10 cellular contexts compared by ENCODE assay signal in genomic region chr1:112702420-112703261, GRCh38. TPM values are rescaled to one million over a fixed set of nuclear protein-coding genes. Genes with fewer than 3 reads are reported as not detected.
DNase-seq lines count a peak whose midpoint lies in the region; ATAC-seq, FAIRE-seq and TF ChIP-seq lines count a peak whose summit lies in the region.
"Had no signal": no experiment of that assay in that cellular context is flagged by ENCODE, and none has a peak within 500 bp of the region (broad histone marks: within the 10 kb centered on the region; RNA-seq: fewer than 3 reads in every experiment).

No MANE protein-coding gene starts in this region.

- no peaks in the 10 kb centered on the region for H3K27me3 ChIP-seq in CD4-positive, alpha-beta T cell (ENCODE audit: control insufficient read depth, insufficient read depth, low read length)
- no peaks in the 10 kb centered on the region for H3K27me3 ChIP-seq in Peyer's patch

- CTCF ChIA-PET in CD4-positive, alpha-beta T cell (lab: Charles Lee): interaction anchor here (1.8 kb wide), 1 partner anchor 13 kb away, joined by 6 read pairs; the partner anchor contains the start of gene PPM1J
- CTCF ChIA-PET in WTC11 (lab: Charles Lee): interaction anchor here (1.5 kb wide), 1 partner anchor 30 kb away, joined by 3 read pairs; no protein-coding TSS in a partner anchor

- peaks cover 16 to 80% (median 24%) of the 10 kb centered on the region in 4 donors for H3K4me1 ChIP-seq in Peyer's patch

- DNase-seq in CD4-positive, alpha-beta T cell: no peak
- DNase-seq in Peyer's patch: peak in 1 of 3 donors; percentile 42
- DNase-seq in glutamatergic neuron: peak; percentile 11
- DNase-seq in putamen (ENCODE audit: low spot score): peak; percentile 13
- DNase-seq in DMS53 (lab: John Stamatoyannopoulos, UW): no peak
- no peak for DNase-seq in urothelium cell line (ENCODE audit: low spot score)
- no peak for DNase-seq in NCI-H2029 treated with DMSO at 0.1 percent for 48 hours (lab: John Stamatoyannopoulos, UW)
- DNase-seq in WTC11 (ENCODE audit: low spot score): no peak
- DNase-seq: kidney glomerular epithelial cell, NCI-H2227 treated with DMSO at 0.1 percent for 48 hours had no signal

- intact Hi-C loops in CD4-positive, alpha-beta T cell (cut with DNase I, micrococcal nuclease): no loop called here

- no peak overlapping the region for H3K27ac ChIP-seq in CD4-positive, alpha-beta T cell (ENCODE audit: low read depth, low read length)
- peak overlapping the region in 3 of 4 donors; percentile 11 to 100 (median 93) for H3K27ac ChIP-seq in Peyer's patch

- peaks cover 32% of the 10 kb centered on the region for H3K36me3 Mint-ChIP-seq in CD4-positive, alpha-beta T cell (ENCODE audit: low read depth)
- H3K36me3 Mint-ChIP-seq in glutamatergic neuron (ENCODE audit: unreplicated experiment) (peaks cover 7% of the 10 kb centered on the region), WTC11 (peaks cover 39% of the 10 kb centered on the region)

- H3K9me3 ChIP-seq in CD4-positive, alpha-beta T cell (ENCODE audit: control insufficient read depth, low read length): no peaks in the 10 kb centered on the region
- no peaks in the 10 kb centered on the region for H3K9me3 ChIP-seq in Peyer's patch

- H3K4me3 ChIP-seq in Peyer's patch: no peak overlapping the region

- H3K4me1 Mint-ChIP-seq in CD4-positive, alpha-beta T cell (ENCODE audit: low read depth): peaks cover 66% of the 10 kb centered on the region
- H3K4me1 Mint-ChIP-seq in glutamatergic neuron (ENCODE audit: low read depth, unreplicated experiment): peaks cover 29% of the 10 kb centered on the region
- peaks cover 86% of the 10 kb centered on the region for H3K4me1 Mint-ChIP-seq in WTC11

- TF ChIP-seq POLR2A in Peyer's patch (IDR thresholded peaks at IDR 0.05): no peak

- no peak for ATAC-seq in CD4-positive, alpha-beta T cell (ENCODE audit: poor library complexity)
- no peak for ATAC-seq in WTC11

- POLR2A ChIA-PET in CD4-positive, alpha-beta T cell (lab: Charles Lee): interaction anchor here (1.1 to 4.4 kb wide), 5 partner anchors 8 to 83 kb away, joined by 3 to 46 read pairs (median 4); partner anchors contain the start of genes CAPZA1, MOV10 and PPM1J
- POLR2A ChIA-PET in WTC11 (lab: Charles Lee): interaction anchor here (1.4 kb wide), 1 partner anchor 28 kb away, joined by 7 read pairs; the partner anchor contains the start of gene MOV10

- no peaks in the 10 kb centered on the region for H3K9me3 Mint-ChIP-seq in CD4-positive, alpha-beta T cell
- H3K9me3 Mint-ChIP-seq in glutamatergic neuron (ENCODE audit: unreplicated experiment) (peaks cover 10% of the 10 kb centered on the region), WTC11 (no peaks in the 10 kb centered on the region)

- no peak for TF ChIP-seq CTCF in CD4-positive, alpha-beta T cell (IDR thresholded peaks at IDR 0.05)
- TF ChIP-seq CTCF in Peyer's patch (IDR thresholded peaks at IDR 0.05) (no peak), glutamatergic neuron (IDR thresholded peaks at IDR 0.05; ENCODE audit: partially characterized antibody, unreplicated experiment) (no peak), WTC11 (IDR thresholded peaks at IDR 0.05) (no peak)

- H3K27me3 Mint-ChIP-seq in CD4-positive, alpha-beta T cell: no peaks in the 10 kb centered on the region
- H3K27me3 Mint-ChIP-seq in glutamatergic neuron (ENCODE audit: unreplicated experiment): peaks cover 10% of the 10 kb centered on the region
- peaks cover 32% of the 10 kb centered on the region for H3K27me3 Mint-ChIP-seq in WTC11 (ENCODE audit: low read depth)

- no peak for FAIRE-seq in urothelium cell line (lab: Jason Lieb, UNC)

- peak overlapping the region; percentile 26 for H3K4me3 Mint-ChIP-seq in CD4-positive, alpha-beta T cell
- H3K4me3 Mint-ChIP-seq in glutamatergic neuron (ENCODE audit: unreplicated experiment) (peak overlapping the region; percentile 22), WTC11 (no peak overlapping the region)

- peaks cover 0 to 34% (median 0%) of the 10 kb centered on the region in 3 donors for H3K36me3 ChIP-seq in Peyer's patch

- peak overlapping the region; percentile 34 for H3K27ac Mint-ChIP-seq in CD4-positive, alpha-beta T cell
- H3K27ac Mint-ChIP-seq in glutamatergic neuron (ENCODE audit: unreplicated experiment): no peak overlapping the region
- no peak overlapping the region for H3K27ac Mint-ChIP-seq in WTC11

TF ChIP-seq in WTC11, 78 proteins besides CTCF, POLR2A, EP300 and RAD21:
- TF ChIP-seq NR1H2 (CRISPR knock-in tag; IDR thresholded peaks at IDR 0.05) (no peak), ZNF219 (CRISPR knock-in tag; IDR thresholded peaks at IDR 0.05; ENCODE audit: borderline replicate concordance) (no peak), NFYB (CRISPR knock-in tag; conservative IDR thresholded peaks at IDR 0.05; ENCODE audit: low read depth) (no peak), E2F4 (CRISPR knock-in tag; IDR thresholded peaks at IDR 0.05; ENCODE audit: borderline replicate concordance, low read depth) (no peak), ZNF263 (CRISPR knock-in tag; IDR thresholded peaks at IDR 0.05; ENCODE audit: low read depth) (no peak), ZNF512 (CRISPR knock-in tag; IDR thresholded peaks at IDR 0.05; ENCODE audit: borderline replicate concordance) (no peak), ERG (CRISPR knock-in tag; IDR thresholded peaks at IDR 0.05) (no peak), GRHL2 (CRISPR knock-in tag; IDR thresholded peaks at IDR 0.05; ENCODE audit: insufficient replicate concordance, severe bottlenecking) (no peak), JUN (CRISPR knock-in tag; IDR thresholded peaks at IDR 0.05) (no peak), KAT7 (CRISPR knock-in tag; IDR thresholded peaks at IDR 0.05; ENCODE audit: borderline replicate concordance) (no peak), ZBTB21 (CRISPR knock-in tag; IDR thresholded peaks at IDR 0.05; ENCODE audit: borderline replicate concordance) (no peak), NFATC4 (CRISPR knock-in tag; IDR thresholded peaks at IDR 0.05) (no peak), TP53 (CRISPR knock-in tag; IDR thresholded peaks at IDR 0.05) (no peak), IRF2 (CRISPR knock-in tag; IDR thresholded peaks at IDR 0.05; ENCODE audit: borderline replicate concordance, low read depth) (no peak), FOXJ3 (CRISPR knock-in tag; IDR thresholded peaks at IDR 0.05; ENCODE audit: borderline replicate concordance) (no peak), NR3C1 (CRISPR knock-in tag; conservative IDR thresholded peaks at IDR 0.05; ENCODE audit: low read depth) (no peak)

RNA-seq across cellular contexts. Expression of gene RHOC, which starts 4.3 kb away (rescaled TPM):
- 10 to 100 TPM; 11.9 to 12.7 TPM for total RNA-seq in CD4-positive, alpha-beta T cell
- total RNA-seq in Peyer's patch (100 to 1,000 TPM; 163 to 632 (median 483) TPM), glutamatergic neuron (ENCODE audit: unreplicated experiment) (130 TPM), WTC11 (2021) (67.9 to 68.9 TPM (median 68.2 TPM) in 3 replicates)

RNA-seq across cellular contexts. Expression of gene PPM1J, which starts 12.5 kb away (rescaled TPM):
- under 1 TPM; 0.39 to 0.49 TPM for total RNA-seq in CD4-positive, alpha-beta T cell
- total RNA-seq in Peyer's patch (under 1 TPM in 1 of 4 donors, not detected in 3; 0.67 TPM), glutamatergic neuron (ENCODE audit: unreplicated experiment) (0.69 TPM), WTC11 (2021) (19.3 to 23.5 TPM (median 22.6 TPM) in 3 replicates)

RNA-seq across cellular contexts. Expression of gene MOV10, which starts 28.2 kb away (rescaled TPM):
- total RNA-seq in CD4-positive, alpha-beta T cell: 10 to 100 TPM; 80.6 to 89.3 TPM
- total RNA-seq in Peyer's patch (100 to 1,000 TPM in 3 of 4 donors, 10 to 100 TPM in 1; 75.3 to 161 (median 143) TPM), glutamatergic neuron (ENCODE audit: unreplicated experiment) (5.2 TPM), WTC11 (2021) (80.7 to 99.1 TPM (median 98.8 TPM) in 3 replicates)

Comparison
In these comparisons a context has a peak if more than half of its experiments do, and no peak if none do; other contexts are left out.
1. DNase-seq: peak in glutamatergic neuron (single experiment) and putamen (single experiment); none in CD4-positive, alpha-beta T cell (0 of 10), DMS53 (single experiment), urothelium cell line (single experiment), NCI-H2029 treated with DMSO at 0.1 percent for 48 hours (single experiment) and WTC11 (single experiment).
2. RNA of gene MOV10, which starts 28.2 kb away (total RNA-seq): 75.3 to 161 TPM in Peyer's patch, 80.6 to 89.3 TPM in CD4-positive, alpha-beta T cell and 80.7 to 99.1 TPM in WTC11; 5.2 TPM in glutamatergic neuron (single experiment); every median in the first group is over 10 times any median in the second.